In genomic region chr22:17875156-17875555, GRCh38 we compare ENCODE assay signal across 24 cellular contexts.
"Had no signal": no experiment of that assay in that cellular context is flagged by ENCODE, and none has a peak within 500 bp of the region (broad histone marks: within the 10 kb centered on the region; RNA-seq: fewer than 3 reads in every experiment).

No MANE protein-coding gene starts in this region.

- H3K27me3 ChIP-seq: breast epithelium had no signal

- H3K9me3 Mint-ChIP-seq: activated B cell treated with CpG ODN at 0.5 μM for 24 hours; activated CD4-positive, alpha-beta T cell treated with anti-CD3 and anti-CD28 coated beads, Interleukin-2, amount 10 ng/mL, durations not matched to agents 24 days and 14 days; activated naive CD4-positive, alpha-beta T cell treated with anti-CD3 and anti-CD28 coated beads, Interleukin-2, amount 50 U/mL, for 24 hours; activated T-cell treated with anti-CD3 and anti-CD28 coated beads, Interleukin-2, amount 50 U/mL, for 24 hours; activated T-helper 1 cell treated with anti-CD3 and anti-CD28 coated beads, Interleukin-12 subunit alpha, Interleukin-12 subunit beta, Interleukin-2, Interleukin-4 antibody, amounts not matched to agents 30 ng/mL and 10 ng/mL and 1 ng/mL, durations not matched to agents 14 hours and 24 hours and 36 hours; central memory CD8-positive, alpha-beta T cell had no signal

- DNase-seq: activated B cell treated with CpG ODN at 0.5 μM for 24 hours; activated CD4-positive, alpha-beta T cell treated with anti-CD3 and anti-CD28 coated beads for 1 hour; activated CD4-positive, alpha-beta T cell treated with anti-CD3 and anti-CD28 coated beads, Interleukin-2, amount 10 ng/mL, durations not matched to agents 24 days and 14 days; activated CD4-positive, alpha-beta T cell treated with anti-CD3 and anti-CD28 coated beads, Interleukin-2, amount 50 U/mL, for 48 hours; activated CD8-positive, alpha-beta memory T cell treated with anti-CD3 and anti-CD28 coated beads, Interleukin-2, amount 10 ng/mL, durations not matched to agents 7 days and 5 days; activated effector memory CD4-positive, alpha-beta T cell treated with Interleukin-2 at 50 U/mL for 16 hours; activated naive CD4-positive, alpha-beta T cell; activated T-cell treated with anti-CD3 and anti-CD28 coated beads, Interleukin-2, amount 50 U/mL, for 24 hours; aorta; Karpas-422; MM.1S; NCI-H146; NCI-H2029; NCI-H226; NCI-H524 treated with DMSO at 0.1 percent for 48 hours; NCI-H748 treated with DMSO at 0.1 percent for 48 hours; SHP77; T-helper 17 cell; T-helper 9 cell had no signal

- H3K4me3 Mint-ChIP-seq: activated B cell treated with CpG ODN at 0.5 μM for 24 hours; activated CD4-positive, alpha-beta T cell treated with anti-CD3 and anti-CD28 coated beads, Interleukin-2, amount 10 ng/mL, durations not matched to agents 24 days and 14 days; activated CD8-positive, alpha-beta memory T cell treated with anti-CD3 and anti-CD28 coated beads, Interleukin-2, amount 10 ng/mL, durations not matched to agents 7 days and 5 days; activated naive CD4-positive, alpha-beta T cell treated with anti-CD3 and anti-CD28 coated beads, Interleukin-2, amount 50 U/mL, for 24 hours; activated T-cell treated with anti-CD3 and anti-CD28 coated beads, Interleukin-2, amount 50 U/mL, for 24 hours; activated T-helper 1 cell treated with anti-CD3 and anti-CD28 coated beads, Interleukin-12 subunit alpha, Interleukin-12 subunit beta, Interleukin-2, Interleukin-4 antibody, amounts not matched to agents 30 ng/mL and 10 ng/mL and 1 ng/mL, durations not matched to agents 14 hours and 24 hours and 36 hours; central memory CD8-positive, alpha-beta T cell; T-helper 17 cell had no signal

- H3K4me1 Mint-ChIP-seq: activated B cell treated with CpG ODN at 0.5 μM for 24 hours; activated CD4-positive, alpha-beta T cell treated with anti-CD3 and anti-CD28 coated beads, Interleukin-2, amount 10 ng/mL, durations not matched to agents 24 days and 14 days; activated CD8-positive, alpha-beta memory T cell treated with anti-CD3 and anti-CD28 coated beads, Interleukin-2, amount 10 ng/mL, durations not matched to agents 7 days and 5 days; activated naive CD4-positive, alpha-beta T cell treated with anti-CD3 and anti-CD28 coated beads, Interleukin-2, amount 50 U/mL, for 24 hours; central memory CD8-positive, alpha-beta T cell had no signal

- ATAC-seq: activated CD8-positive, alpha-beta memory T cell treated with anti-CD3 and anti-CD28 coated beads, Interleukin-2, amount 10 ng/mL, durations not matched to agents 7 days and 5 days; K562; T-helper 17 cell had no signal

- H3K27me3 Mint-ChIP-seq: activated B cell treated with CpG ODN at 0.5 μM for 24 hours; activated CD4-positive, alpha-beta T cell treated with anti-CD3 and anti-CD28 coated beads, Interleukin-2, amount 10 ng/mL, durations not matched to agents 24 days and 14 days; activated CD8-positive, alpha-beta memory T cell treated with anti-CD3 and anti-CD28 coated beads, Interleukin-2, amount 10 ng/mL, durations not matched to agents 7 days and 5 days; activated naive CD4-positive, alpha-beta T cell treated with anti-CD3 and anti-CD28 coated beads, Interleukin-2, amount 50 U/mL, for 24 hours; activated T-cell treated with anti-CD3 and anti-CD28 coated beads, Interleukin-2, amount 50 U/mL, for 24 hours; central memory CD8-positive, alpha-beta T cell; T-helper 17 cell had no signal

- H3K27ac Mint-ChIP-seq: activated B cell treated with CpG ODN at 0.5 μM for 24 hours; activated CD4-positive, alpha-beta T cell treated with anti-CD3 and anti-CD28 coated beads, Interleukin-2, amount 10 ng/mL, durations not matched to agents 24 days and 14 days; activated CD8-positive, alpha-beta memory T cell treated with anti-CD3 and anti-CD28 coated beads, Interleukin-2, amount 10 ng/mL, durations not matched to agents 7 days and 5 days; activated naive CD4-positive, alpha-beta T cell treated with anti-CD3 and anti-CD28 coated beads, Interleukin-2, amount 50 U/mL, for 24 hours; activated T-cell treated with anti-CD3 and anti-CD28 coated beads, Interleukin-2, amount 50 U/mL, for 24 hours; activated T-helper 1 cell treated with anti-CD3 and anti-CD28 coated beads, Interleukin-12 subunit alpha, Interleukin-12 subunit beta, Interleukin-2, Interleukin-4 antibody, amounts not matched to agents 30 ng/mL and 10 ng/mL and 1 ng/mL, durations not matched to agents 14 hours and 24 hours and 36 hours; T-helper 17 cell had no signal

- H3K4me1 ChIP-seq: breast epithelium had no signal

- H3K9me3 ChIP-seq: breast epithelium had no signal

- H3K36me3 ChIP-seq: breast epithelium had no signal

- H3K27ac ChIP-seq: breast epithelium had no signal

- H3K4me3 ChIP-seq: breast epithelium, K562 had no signal
